In genomic region chr1:20830378-20830777, GRCh38 we compare ENCODE assay signal across 19 cellular contexts.
"Had no signal": no experiment of that assay in that cellular context is flagged by ENCODE, and none has a peak within 500 bp of the region (broad histone marks: within the 10 kb centered on the region; RNA-seq: fewer than 3 reads in every experiment).

No MANE protein-coding gene starts in this region.

- H3K79me2 ChIP-seq: parathyroid adenoma had no signal

- H3K27ac ChIP-seq: coronary artery, heart right ventricle, parathyroid adenoma, psoas muscle, skin epidermis, stomach had no signal

- H3K9me3 ChIP-seq: psoas muscle, stomach had no signal

- ATAC-seq: heart right ventricle, left ventricle myocardium superior, sciatic nerve had no signal

- H2AFZ ChIP-seq: parathyroid adenoma had no signal

- H3K4me1 ChIP-seq: heart right ventricle, parathyroid adenoma had no signal

- H3K4me3 ChIP-seq: coronary artery, heart right ventricle, lung, psoas muscle, skin epidermis, stomach had no signal

- H3K27me3 ChIP-seq: heart right ventricle, stomach had no signal

- DNase-seq: effector CD4-positive, alpha-beta T cell; endodermal cell; foreskin melanocyte; heart right ventricle; hypothalamus; left ventricle myocardium superior; mesenchymal stem cell; midbrain; naive B cell; psoas muscle; stimulated activated CD4-positive, alpha-beta T cell treated with anti-CD3 and anti-CD28 coated beads, Interleukin-2, amount 100 ng/mL, for 24 hours; stimulated activated naive CD4-positive, alpha-beta T cell; stomach; trophoblast cell had no signal

- H3K9ac ChIP-seq: parathyroid adenoma had no signal
